1 cellular context compared by ENCODE assay signal in genomic region chr15:69045810-69046209, GRCh38.
TF ChIP-seq lines count a peak whose summit lies in the region.

No MANE protein-coding gene starts in this region.

TF ChIP-seq in HepG2, 621 proteins besides CTCF, POLR2A, EP300 and RAD21 (continued from another document):
- peak; percentile 47 for TF ChIP-seq ZNF687 (CRISPR knock-in tag; IDR thresholded peaks at IDR 0.05)
- TF ChIP-seq IRX3 (CRISPR knock-in tag; IDR thresholded peaks at IDR 0.05; ENCODE audit: borderline replicate concordance, low read depth) = no peak
- peak; percentile 38 for TF ChIP-seq XRCC5 (optimal IDR thresholded peaks at IDR 0.05; ENCODE audit: low read length)
- TF ChIP-seq ZNF788 (CRISPR knock-in tag; IDR thresholded peaks at IDR 0.05; ENCODE audit: borderline replicate concordance) = no peak
- TF ChIP-seq CREB1 (IDR thresholded peaks at IDR 0.05) = peak; percentile 58
- TF ChIP-seq CREB1 (CRISPR knock-in tag; IDR thresholded peaks at IDR 0.05) = no peak
- no peak for TF ChIP-seq ZNF414 (CRISPR knock-in tag; IDR thresholded peaks at IDR 0.05)
- TF ChIP-seq TEAD3 (CRISPR knock-in tag; optimal IDR thresholded peaks at IDR 0.05; ENCODE audit: borderline replicate concordance) = peak; percentile 69
- peak; percentile 41 for TF ChIP-seq SMC3 (IDR thresholded peaks at IDR 0.05; ENCODE audit: low read length)
- TF ChIP-seq RNF219 (CRISPR knock-in tag; IDR thresholded peaks at IDR 0.05) = no peak
- TF ChIP-seq MTF2 (CRISPR knock-in tag; IDR thresholded peaks at IDR 0.05; ENCODE audit: borderline replicate concordance) = no peak
- 0 out of 2 replicates have a peak, but pooled peaks have one; percentile 20 for TF ChIP-seq GATAD2A (CRISPR knock-in tag; IDR thresholded peaks at IDR 0.05)
- TF ChIP-seq ZFX (CRISPR knock-in tag; IDR thresholded peaks at IDR 0.05; ENCODE audit: low read depth) = 0 out of 2 replicates have a peak, but pooled peaks have one; percentile 24
- no peak for TF ChIP-seq SP4 (CRISPR knock-in tag; IDR thresholded peaks at IDR 0.05)
- peak; percentile 31 for TF ChIP-seq STAG1 (CRISPR knock-in tag; IDR thresholded peaks at IDR 0.05)
- TF ChIP-seq NFRKB (IDR thresholded peaks at IDR 0.05) = no peak
- peak; percentile 89 for TF ChIP-seq CEBPB (IDR thresholded peaks at IDR 0.05; ENCODE audit: borderline replicate concordance, low read depth, low read length)
- peak; percentile 69 for TF ChIP-seq CEBPG (CRISPR knock-in tag; IDR thresholded peaks at IDR 0.05)
- TF ChIP-seq ZNF800 (CRISPR knock-in tag; IDR thresholded peaks at IDR 0.05) = no peak
- no peak for TF ChIP-seq U2AF1 (optimal IDR thresholded peaks at IDR 0.05; ENCODE audit: low read depth, low read length)
- TF ChIP-seq SIX4 (CRISPR knock-in tag; IDR thresholded peaks at IDR 0.05) = no peak
- no peak for TF ChIP-seq ZFYVE20 (CRISPR knock-in tag; IDR thresholded peaks at IDR 0.05; ENCODE audit: borderline replicate concordance, low read depth)
- TF ChIP-seq ZC3H13 (CRISPR knock-in tag; IDR thresholded peaks at IDR 0.05) = no peak
- TF ChIP-seq ZNF205 (CRISPR knock-in tag; IDR thresholded peaks at IDR 0.05) = no peak
TF ChIP-seq in HepG2: peak in this region for 12.
